Comparison of ENCODE assay signal across 14 cellular contexts in genomic region chr10:132925614-132926013, GRCh38. TPM values are rescaled to one million over a fixed set of nuclear protein-coding genes. Genes with fewer than 3 reads are reported as not detected.
DNase-seq lines count a peak whose midpoint lies in the region; ATAC-seq, FAIRE-seq and TF ChIP-seq lines count a peak whose summit lies in the region.
"Had no signal": no experiment of that assay in that cellular context is flagged by ENCODE, and none has a peak within 500 bp of the region (broad histone marks: within the 10 kb centered on the region; RNA-seq: fewer than 3 reads in every experiment).

No MANE protein-coding gene starts in this region.

- intact Hi-C loops in left ventricle myocardium superior (cut with micrococcal nuclease) (no loop called here), left cardiac atrium (cut with DNase I) (no loop called here), kidney (cut with DNase I) (no loop called here), adrenal gland (cut with DNase I) (no loop called here)

- DNase-seq in left ventricle myocardium superior, result peak; percentile 20
- DNase-seq in left cardiac atrium, result no peak
- peak; percentile 41 for DNase-seq in kidney
- no peak for DNase-seq in trophoblast cell
- DNase-seq in adrenal gland, result no peak
- DNase-seq in CD1c-positive myeloid dendritic cell (ENCODE audit: extremely low spot score), result no peak
- DNase-seq: BE2C; CD8-positive, alpha-beta memory T cell; DMS 273 treated with DMSO at 0.1 percent for 48 hours; HCEC 1CT; HFFc6 had no signal

- H3K9me3 ChIP-seq in kidney (ENCODE audit: control insufficient read depth in 1 of 2, low read length in 2 of 2) (no peaks in the 10 kb centered on the region), trophoblast cell (ENCODE audit: insufficient read depth, low read depth, low read length) (peaks cover 2% of the 10 kb centered on the region), adrenal gland (replicated peaks in 1 of 3) (no peaks in the 10 kb centered on the region)
- H3K9me3 ChIP-seq: A549, BE2C had no signal

- H4K12ac ChIP-seq in trophoblast cell (ENCODE audit: low read depth, low read length), result no peak overlapping the region

- no peak overlapping the region for H2AFZ ChIP-seq in trophoblast cell (ENCODE audit: insufficient read depth, low read length, poor library complexity)

- WGBS in trophoblast cell (ENCODE audit: extremely low coverage, insufficient coverage, insufficient read length), result no CpG with 5 or more reads among the region's 22 CpGs
- 83 to 91% (median 87%) methylated on average over 17 to 22 of the region's 22 CpGs for WGBS in adrenal gland, 4 donors

- H3K14ac ChIP-seq in trophoblast cell (ENCODE audit: low read length), result no peak overlapping the region

- no peak overlapping the region for H2BK12ac ChIP-seq in trophoblast cell (ENCODE audit: low read length)

- H3K27me3 ChIP-seq in trophoblast cell (ENCODE audit: insufficient read depth, low read length) (no peaks in the 10 kb centered on the region), adrenal gland (no peaks in the 10 kb centered on the region)
- H3K27me3 ChIP-seq: BE2C had no signal

- no peak for TF ChIP-seq CTCF in kidney (IDR thresholded peaks at IDR 0.05; ENCODE audit: borderline replicate concordance, extremely low read depth, insufficient read depth)
- no peak for TF ChIP-seq CTCF in adrenal gland (IDR thresholded peaks at IDR 0.05)

- H3K27ac ChIP-seq in kidney (ENCODE audit: low read depth in 2 of 2, low read length in 2 of 2) (no peak overlapping the region), trophoblast cell (ENCODE audit: low read depth, low read length) (no peak overlapping the region), adrenal gland (no peak overlapping the region)
- H3K27ac ChIP-seq: A549, C4-2B had no signal

- H3K79me1 ChIP-seq in trophoblast cell (ENCODE audit: low read length), result no peaks in the 10 kb centered on the region

- no peak overlapping the region for H3K18ac ChIP-seq in trophoblast cell (ENCODE audit: low read length)

- H3K4me2 ChIP-seq in trophoblast cell (ENCODE audit: low read length), result no peak overlapping the region
- H3K4me2 ChIP-seq: A549 had no signal

- TF ChIP-seq POLR2A in adrenal gland (IDR thresholded peaks at IDR 0.05), result no peak

- H2AK5ac ChIP-seq in trophoblast cell (ENCODE audit: low read length), result no peak overlapping the region

- H3K4me3 ChIP-seq in kidney (ENCODE audit: low read length in 2 of 2) (no peak overlapping the region), trophoblast cell (ENCODE audit: low read depth, low read length) (peak overlapping the region; percentile 14), adrenal gland (no peak overlapping the region)
- H3K4me3 ChIP-seq: A549 had no signal

- H2BK5ac ChIP-seq in trophoblast cell (ENCODE audit: low read depth, low read length, poor library complexity), result no peak overlapping the region

- H3K4me1 ChIP-seq in kidney (ENCODE audit: control insufficient read depth in 1 of 2, insufficient read depth in 1 of 2, low read depth in 1 of 2, low read length in 2 of 2) (no peaks in the 10 kb centered on the region), trophoblast cell (ENCODE audit: control insufficient read depth in 1 of 2, insufficient read depth in 2 of 2, low read length in 2 of 2) (no peaks in the 10 kb centered on the region), adrenal gland (replicated peaks in 1 of 2) (no peaks in the 10 kb centered on the region)
- H3K4me1 ChIP-seq: A549, BE2C had no signal

- no peaks in the 10 kb centered on the region for H3K36me3 ChIP-seq in kidney (ENCODE audit: control insufficient read depth in 1 of 2, insufficient read depth in 2 of 2, low read length in 2 of 2)
- no peaks in the 10 kb centered on the region for H3K36me3 ChIP-seq in trophoblast cell (ENCODE audit: control insufficient read depth in 1 of 2, insufficient read depth in 2 of 2, low read length in 2 of 2)
- H3K36me3 ChIP-seq in adrenal gland (replicated peaks in 1 of 2), result no peaks in the 10 kb centered on the region
- H3K36me3 ChIP-seq: BE2C had no signal

- H3K23ac ChIP-seq in trophoblast cell (ENCODE audit: low read length), result no peak overlapping the region

- H3K4ac ChIP-seq in trophoblast cell (ENCODE audit: low read depth, low read length), result no peak overlapping the region

- no peak overlapping the region for H4K8ac ChIP-seq in trophoblast cell (ENCODE audit: low read depth, low read length)

- H2BK120ac ChIP-seq in trophoblast cell (ENCODE audit: insufficient read depth, low read length, poor library complexity), result no peak overlapping the region

- no peaks in the 10 kb centered on the region for H3K79me2 ChIP-seq in trophoblast cell (ENCODE audit: control insufficient read depth, insufficient read depth, low read length, poor library complexity)

- no peak for FAIRE-seq in kidney (lab: Jason Lieb, UNC)
- FAIRE-seq: A549, GM18507 had no signal

- no peak for ATAC-seq in left ventricle myocardium superior
- no peak for ATAC-seq in left cardiac atrium
- ATAC-seq: A549 had no signal

- H4K91ac ChIP-seq in trophoblast cell (ENCODE audit: low read depth, low read length), result no peak overlapping the region

- H3K9ac ChIP-seq in kidney (ENCODE audit: low read length in 2 of 2) (no peak overlapping the region), trophoblast cell (ENCODE audit: low read length) (no peak overlapping the region)

RNA-seq across cellular contexts. Expression of gene CFAP46, which starts 16.8 kb away (rescaled TPM):
- total RNA-seq in left ventricle myocardium superior (1.5 TPM), left cardiac atrium (1 to 10 TPM; 1.2 to 1.7 TPM), kidney (8.3 TPM), adrenal gland (1 to 10 TPM in 2 of 8 donors, under 1 TPM in 3, not detected in 3; 0.15 to 1.2 (median 0.85) TPM)
- polyA plus RNA-seq in kidney (ENCODE audit: insufficient read depth, low read depth, low replicate concordance) (3.8 TPM), adrenal gland (1 to 10 TPM in 2 of 3 donors, under 1 TPM in 1; 0.73 to 5.5 (median 1.1) TPM)
- polyA plus RNA-seq in trophoblast cell (2013), result 0.50 and 0.64 TPM in 2 replicates
- polyA plus RNA-seq: CD8-positive, alpha-beta memory T cell had no signal

Comparison
In these comparisons a context has a peak if more than half of its experiments do, and no peak if none do; other contexts are left out.
1. DNase-seq: peak in left ventricle myocardium superior (single experiment) and kidney (single experiment); none in left cardiac atrium (single experiment), trophoblast cell (0 of 2), adrenal gland (0 of 7) and CD1c-positive myeloid dendritic cell (single experiment).